In the genomic region with DNA sequence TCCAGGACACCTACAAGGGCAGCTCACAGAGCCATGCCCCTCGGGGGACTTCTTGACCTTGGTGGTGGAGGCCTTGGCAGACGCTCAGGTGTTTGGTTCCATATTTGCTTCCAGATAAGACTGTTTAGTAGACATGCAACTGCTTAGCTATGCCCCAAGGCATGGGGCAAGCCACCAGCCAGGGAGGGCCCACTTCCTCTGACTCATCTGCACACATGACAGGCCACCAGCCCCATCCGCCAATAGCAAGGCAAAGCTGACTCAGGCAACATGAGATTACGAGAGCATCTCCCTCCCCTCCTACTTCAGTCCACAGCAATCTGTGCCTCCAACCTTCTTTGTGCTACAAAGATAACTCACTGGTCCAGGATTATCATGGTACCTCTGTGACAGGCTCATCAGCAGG, we compare ENCODE assay signal across 10 cellular contexts. TPM values are rescaled to one million over a fixed set of nuclear protein-coding genes. Genes with fewer than 3 reads are reported as not detected.
DNase-seq lines count a peak whose midpoint lies in the region; ATAC-seq and TF ChIP-seq lines count a peak whose summit lies in the region.
"Had no signal": no experiment of that assay in that cellular context is flagged by ENCODE, and none has a peak within 500 bp of the region (broad histone marks: within the 10 kb centered on the region; RNA-seq: fewer than 3 reads in every experiment).

No MANE protein-coding gene starts in this region.

- no peaks in the 10 kb centered on the region for H3K27me3 Mint-ChIP-seq in activated naive CD4-positive, alpha-beta T cell treated with anti-CD3 and anti-CD28 coated beads for 36 hours (ENCODE audit: low read depth)
- no peaks in the 10 kb centered on the region for H3K27me3 Mint-ChIP-seq in stimulated activated naive CD8-positive, alpha-beta T cell treated with anti-CD3 and anti-CD28 coated beads, Interleukin-15, amount 100 ng/mL, for 72 hours
- no peaks in the 10 kb centered on the region for H3K27me3 Mint-ChIP-seq in CD4-positive, alpha-beta T cell

- CTCF ChIA-PET in activated naive CD4-positive, alpha-beta T cell treated with anti-CD3 and anti-CD28 coated beads for 36 hours (lab: Charles Lee), result interaction anchor here (0.7 kb wide), 1 partner anchor 163 kb away, joined by 3 read pairs; no protein-coding TSS in a partner anchor
- CTCF ChIA-PET in CD4-positive, alpha-beta T cell (lab: Charles Lee), result no interaction called here

- H3K27ac Mint-ChIP-seq in activated naive CD4-positive, alpha-beta T cell treated with anti-CD3 and anti-CD28 coated beads for 36 hours, result no peak overlapping the region
- H3K27ac Mint-ChIP-seq in stimulated activated naive CD8-positive, alpha-beta T cell treated with anti-CD3 and anti-CD28 coated beads, Interleukin-15, amount 100 ng/mL, for 72 hours, result no peak overlapping the region
- H3K27ac Mint-ChIP-seq in CD4-positive, alpha-beta T cell, result no peak overlapping the region
- H3K27ac Mint-ChIP-seq: T-cell had no signal

- ATAC-seq in stimulated activated naive CD8-positive, alpha-beta T cell treated with anti-CD3 and anti-CD28 coated beads, Interleukin-15, amount 100 ng/mL, for 72 hours, result peak; percentile 85
- no peak for ATAC-seq in CD4-positive, alpha-beta T cell (ENCODE audit: poor library complexity)

- no peaks in the 10 kb centered on the region for H3K36me3 Mint-ChIP-seq in activated naive CD4-positive, alpha-beta T cell treated with anti-CD3 and anti-CD28 coated beads for 36 hours (ENCODE audit: low read depth)
- no peaks in the 10 kb centered on the region for H3K36me3 Mint-ChIP-seq in CD4-positive, alpha-beta T cell (ENCODE audit: low read depth)
- H3K36me3 Mint-ChIP-seq: T-cell had no signal

- no peaks in the 10 kb centered on the region for H3K27me3 ChIP-seq in CD4-positive, alpha-beta T cell (ENCODE audit: control insufficient read depth, insufficient read depth, low read length)

- DNase-seq in activated naive CD4-positive, alpha-beta T cell treated with anti-CD3 and anti-CD28 coated beads for 36 hours, result peak; percentile 6
- DNase-seq in activated naive CD4-positive, alpha-beta T cell treated with Interleukin-2 at 50 U/mL for 16 hours, result no peak
- DNase-seq in RKO (ENCODE audit: low spot score), result peak; percentile 45
- DNase-seq in fibroblast of gingiva (ENCODE audit: low read depth), result peak; percentile 76
- peak in 1 of 2 donors; percentile 34 for DNase-seq in stimulated activated naive CD8-positive, alpha-beta T cell treated with anti-CD3 and anti-CD28 coated beads, Interleukin-15, amount 100 ng/mL, for 72 hours
- no peak for DNase-seq in NCI-H748 treated with DMSO at 0.1 percent for 48 hours (lab: John Stamatoyannopoulos, UW)
- DNase-seq in CD4-positive, alpha-beta T cell, result no peak
- no peak for DNase-seq in activated effector memory CD4-positive, alpha-beta T cell treated with anti-CD3 and anti-CD28 coated beads, Interleukin-2, amount 50 U/mL, for 16 hours
- DNase-seq: T-cell had no signal

- H3K9me3 ChIP-seq in CD4-positive, alpha-beta T cell (ENCODE audit: control insufficient read depth, low read length), result no peaks in the 10 kb centered on the region

- H3K27ac ChIP-seq in CD4-positive, alpha-beta T cell (ENCODE audit: low read depth, low read length), result no peak overlapping the region
- H3K27ac ChIP-seq: parathyroid adenoma had no signal

- TF ChIP-seq CTCF in CD4-positive, alpha-beta T cell (IDR thresholded peaks at IDR 0.05), result no peak

- H3K9me3 Mint-ChIP-seq in activated naive CD4-positive, alpha-beta T cell treated with anti-CD3 and anti-CD28 coated beads for 36 hours, result no peaks in the 10 kb centered on the region
- no peaks in the 10 kb centered on the region for H3K9me3 Mint-ChIP-seq in stimulated activated naive CD8-positive, alpha-beta T cell treated with anti-CD3 and anti-CD28 coated beads, Interleukin-15, amount 100 ng/mL, for 72 hours
- H3K9me3 Mint-ChIP-seq in CD4-positive, alpha-beta T cell, result no peaks in the 10 kb centered on the region
- H3K9me3 Mint-ChIP-seq: T-cell had no signal

- H3K4me3 Mint-ChIP-seq in activated naive CD4-positive, alpha-beta T cell treated with anti-CD3 and anti-CD28 coated beads for 36 hours, result no peak overlapping the region
- no peak overlapping the region for H3K4me3 Mint-ChIP-seq in stimulated activated naive CD8-positive, alpha-beta T cell treated with anti-CD3 and anti-CD28 coated beads, Interleukin-15, amount 100 ng/mL, for 72 hours
- no peak overlapping the region for H3K4me3 Mint-ChIP-seq in CD4-positive, alpha-beta T cell
- H3K4me3 Mint-ChIP-seq: T-cell had no signal

- intact Hi-C loops in activated naive CD4-positive, alpha-beta T cell treated with anti-CD3 and anti-CD28 coated beads for 36 hours (cut with micrococcal nuclease), result no loop called here
- intact Hi-C loops in CD4-positive, alpha-beta T cell (cut with DNase I, micrococcal nuclease), result no loop called here

- H3K4me1 Mint-ChIP-seq in activated naive CD4-positive, alpha-beta T cell treated with anti-CD3 and anti-CD28 coated beads for 36 hours (ENCODE audit: low read depth), result no peaks in the 10 kb centered on the region
- H3K4me1 Mint-ChIP-seq in stimulated activated naive CD8-positive, alpha-beta T cell treated with anti-CD3 and anti-CD28 coated beads, Interleukin-15, amount 100 ng/mL, for 72 hours, result peaks cover 15% of the 10 kb centered on the region
- H3K4me1 Mint-ChIP-seq in CD4-positive, alpha-beta T cell (ENCODE audit: low read depth), result no peaks in the 10 kb centered on the region
- H3K4me1 Mint-ChIP-seq: T-cell had no signal

- POLR2A ChIA-PET in CD4-positive, alpha-beta T cell (lab: Charles Lee), result no interaction called here

RNA-seq across cellular contexts. Expression of a gene that starts 54.9 kb away (rescaled TPM):
- total RNA-seq in activated naive CD4-positive, alpha-beta T cell treated with anti-CD3 and anti-CD28 coated beads for 36 hours, result not detected
- not detected for total RNA-seq in CD4-positive, alpha-beta T cell

Comparison
In these comparisons a context has a peak if more than half of its experiments do, and no peak if none do; other contexts are left out.
1. DNase-seq: peak in activated naive CD4-positive, alpha-beta T cell treated with anti-CD3 and anti-CD28 coated beads for 36 hours (single experiment), RKO (single experiment) and fibroblast of gingiva (single experiment); none in activated naive CD4-positive, alpha-beta T cell treated with Interleukin-2 at 50 U/mL for 16 hours (single experiment), NCI-H748 treated with DMSO at 0.1 percent for 48 hours (single experiment), CD4-positive, alpha-beta T cell (0 of 10) and activated effector memory CD4-positive, alpha-beta T cell treated with anti-CD3 and anti-CD28 coated beads, Interleukin-2, amount 50 U/mL, for 16 hours (single experiment).